Comparison of ENCODE assay signal across 1 cellular context in the genomic region with DNA sequence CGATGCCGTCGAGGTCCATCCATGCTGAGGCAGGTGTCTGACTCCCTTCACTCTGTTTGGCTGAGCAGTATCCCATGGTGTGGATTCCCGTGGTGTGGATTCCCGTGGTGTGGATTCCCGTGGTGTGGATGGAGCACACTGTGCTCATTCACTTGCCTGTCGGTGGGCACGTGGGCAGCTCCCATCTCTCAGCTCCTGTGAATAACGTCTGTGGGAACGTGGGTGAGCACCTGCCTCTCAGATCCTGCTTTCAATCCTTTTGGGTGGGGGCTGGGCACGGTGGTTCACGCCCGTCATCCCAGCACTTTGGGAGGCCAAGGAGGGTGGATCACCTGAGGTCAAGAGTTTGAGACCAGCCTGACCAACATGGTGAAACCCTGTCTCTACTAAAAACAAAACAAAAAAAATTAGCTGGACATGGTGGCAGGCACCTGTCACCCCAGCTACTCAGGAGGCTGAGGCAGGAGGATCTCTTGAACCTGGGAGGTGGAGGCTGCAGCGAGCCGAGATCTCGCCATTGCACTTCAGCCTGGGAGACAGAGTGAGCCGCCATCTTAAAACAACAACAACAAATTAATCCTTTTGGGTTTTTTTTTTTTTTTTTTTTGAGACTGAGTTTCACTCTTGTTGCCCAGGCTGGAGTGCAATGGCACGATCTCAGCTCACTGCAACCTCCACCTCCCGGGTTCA. TPM values are rescaled to one million over a fixed set of nuclear protein-coding genes. Genes with fewer than 3 reads are reported as not detected.
"Had no signal": no experiment of that assay in that cellular context is flagged by ENCODE, and none has a peak within 500 bp of the region (broad histone marks: within the 10 kb centered on the region; RNA-seq: fewer than 3 reads in every experiment).

No MANE protein-coding gene starts in this region.

RNA-seq across cellular contexts. Expression of a gene that starts 27.4 kb away (rescaled TPM):
- total RNA-seq: GM23248 had no signal
- polyA plus RNA-seq: GM23248 had no signal
